8 cellular contexts compared by ENCODE assay signal in the genomic region with DNA sequence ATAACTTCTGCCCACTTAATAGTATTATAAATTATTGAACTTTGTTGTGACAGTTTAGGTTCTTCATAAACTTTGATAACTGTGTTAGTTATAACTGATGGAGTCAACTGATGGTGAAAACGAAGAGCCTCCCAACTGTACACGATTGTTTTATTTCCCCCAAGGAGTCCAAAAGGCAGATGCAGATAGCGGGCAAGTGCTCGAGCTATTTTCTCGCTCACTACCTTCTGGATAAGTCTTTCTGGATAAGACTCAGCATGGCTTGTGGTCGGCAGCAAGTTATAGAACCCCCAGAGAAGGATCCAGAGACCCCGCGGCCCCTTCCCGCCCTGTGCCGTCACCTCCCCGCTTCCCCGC. TPM values are rescaled to one million over a fixed set of nuclear protein-coding genes. Genes with fewer than 3 reads are reported as not detected.
A peak's percentile ranks its signal among the peaks of the same experiment; 100 is the strongest.
DNase-seq lines count a peak whose midpoint lies in the region; ATAC-seq and TF ChIP-seq lines count a peak whose summit lies in the region.

No MANE protein-coding gene starts in this region.

- H3K36me3 ChIP-seq in SJCRH30 (0 out of 2 replicates have a peak, but pooled peaks cover under 1% of the 10 kb centered on the region), gastrocnemius medialis (peaks cover 0 to 11% of the 10 kb centered on the region in 2 donors)

- peak overlapping the region; percentile 90 for H3K27ac ChIP-seq in SJCRH30
- H3K27ac ChIP-seq in gastrocnemius medialis: peak overlapping the region; percentile 88 to 96 (median 94)

- intact Hi-C loops in gastrocnemius medialis (cut with DNase I; ENCODE audit: low total_unique reads) (loop anchor here (1.0 to 10.0 kb wide), 4 partner anchors 33 to 755 kb away; a partner anchor contains a TSS), sciatic nerve (cut with DNase I) (no loop called here)

- H3K9me3 ChIP-seq in SJCRH30 (replicated peaks) (no peaks in the 10 kb centered on the region), gastrocnemius medialis (no peaks in the 10 kb centered on the region)

- in situ Hi-C loops in G401 (cut with HindIII; ENCODE audit: low sequenced_read_pairs) (no loop called here), gastrocnemius medialis (cut with MboI; ENCODE audit: low sequenced_read_pairs in 4 of 4) (no loop called here)

- H3K4me3 ChIP-seq in SJCRH30 (peak overlapping the region; percentile 70), fibroblast of pulmonary artery (replicated peaks; ENCODE audit: low read depth, low read length) (peak overlapping the region; percentile 57), gastrocnemius medialis (peak overlapping the region; percentile 65 to 79 (median 74))

- TF ChIP-seq POLR2A in gastrocnemius medialis (IDR thresholded peaks at IDR 0.05): no peak

- DNase-seq in G401 (ENCODE audit: low spot score): peak; percentile 48
- DNase-seq in HCEC 1CT: peak; percentile 43
- DNase-seq in SJCRH30: no peak
- DNase-seq in fibroblast of pulmonary artery (ENCODE audit: low read depth): no peak
- DNase-seq in gastrocnemius medialis: no peak
- DNase-seq in NCI-H1092 (lab: John Stamatoyannopoulos, UW): no peak
- DNase-seq in sciatic nerve (ENCODE audit: low spot score): no peak
- DNase-seq in mesenteric fat pad (ENCODE audit: low spot score): no peak

- ATAC-seq in gastrocnemius medialis: peak; percentile 37 to 41
- ATAC-seq in sciatic nerve: no peak

- TF ChIP-seq CTCF in fibroblast of pulmonary artery (IDR thresholded peaks at IDR 0.05; ENCODE audit: low read length, missing control alignments) (no peak), gastrocnemius medialis (IDR thresholded peaks at IDR 0.05 in 4 of 5, conservative IDR thresholded peaks at IDR 0.05 in 1 of 5) (no peak)

- H3K27me3 ChIP-seq in SJCRH30: no peaks in the 10 kb centered on the region
- no peaks in the 10 kb centered on the region for H3K27me3 ChIP-seq in gastrocnemius medialis

- H3K4me1 ChIP-seq in SJCRH30 (peaks cover 26% of the 10 kb centered on the region), gastrocnemius medialis (peaks cover 19 to 26% of the 10 kb centered on the region in 2 donors)

RNA-seq across cellular contexts. Expression of a gene that starts 0.5 kb away (rescaled TPM):
- total RNA-seq in G401 (2014; rRNA removed; shearing (Covaris generic)): 38.6 and 52.5 TPM in 2 replicates
- total RNA-seq in SJCRH30 (2014; rRNA removed; shearing (Covaris generic)): 28.1 and 41.1 TPM in 2 replicates
- 10 to 100 TPM; 39.2 to 48.1 (median 43.7) TPM for total RNA-seq in gastrocnemius medialis
- total RNA-seq in sciatic nerve: 27.0 TPM
- 23.4 TPM for total RNA-seq in mesenteric fat pad

Comparison
In these comparisons a context has a peak if more than half of its experiments do, and no peak if none do; other contexts are left out.
1. DNase-seq: peak in G401 (single experiment) and HCEC 1CT (single experiment); none in SJCRH30 (0 of 2), fibroblast of pulmonary artery (single experiment), gastrocnemius medialis (0 of 2), NCI-H1092 (single experiment), sciatic nerve (single experiment) and mesenteric fat pad (single experiment).
2. Peak in every context shown above with its lines, with median percentiles within 50 percentile points of each other: H3K4me3 ChIP-seq.